ENCODE assay signal across 1 cellular context in genomic region chr3:11522953-11523792, GRCh38.
TF ChIP-seq lines count a peak whose summit lies in the region.

No MANE protein-coding gene starts in this region.

TF ChIP-seq in HEK293, 187 proteins besides CTCF, POLR2A, EP300 and RAD21 (continued from another document):
- TF ChIP-seq, protein P1, sequence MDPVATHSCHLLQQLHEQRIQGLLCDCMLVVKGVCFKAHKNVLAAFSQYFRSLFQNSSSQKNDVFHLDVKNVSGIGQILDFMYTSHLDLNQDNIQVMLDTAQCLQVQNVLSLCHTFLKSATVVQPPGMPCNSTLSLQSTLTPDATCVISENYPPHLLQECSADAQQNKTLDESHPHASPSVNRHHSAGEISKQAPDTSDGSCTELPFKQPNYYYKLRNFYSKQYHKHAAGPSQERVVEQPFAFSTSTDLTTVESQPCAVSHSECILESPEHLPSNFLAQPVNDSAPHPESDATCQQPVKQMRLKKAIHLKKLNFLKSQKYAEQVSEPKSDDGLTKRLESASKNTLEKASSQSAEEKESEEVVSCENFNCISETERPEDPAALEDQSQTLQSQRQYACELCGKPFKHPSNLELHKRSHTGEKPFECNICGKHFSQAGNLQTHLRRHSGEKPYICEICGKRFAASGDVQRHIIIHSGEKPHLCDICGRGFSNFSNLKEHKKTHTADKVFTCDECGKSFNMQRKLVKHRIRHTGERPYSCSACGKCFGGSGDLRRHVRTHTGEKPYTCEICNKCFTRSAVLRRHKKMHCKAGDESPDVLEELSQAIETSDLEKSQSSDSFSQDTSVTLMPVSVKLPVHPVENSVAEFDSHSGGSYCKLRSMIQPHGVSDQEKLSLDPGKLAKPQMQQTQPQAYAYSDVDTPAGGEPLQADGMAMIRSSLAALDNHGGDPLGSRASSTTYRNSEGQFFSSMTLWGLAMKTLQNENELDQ (tag by site-specific recombination; IDR thresholded peaks at IDR 0.05; ENCODE audit: low read depth), result no peak
TF ChIP-seq in HEK293: peak in this region for 3.
